12 cellular contexts compared by ENCODE assay signal in genomic region chr14:102893452-102893851, GRCh38. TPM values are rescaled to one million over a fixed set of nuclear protein-coding genes. Genes with fewer than 3 reads are reported as not detected.
A peak's percentile ranks its signal among the peaks of the same experiment; 100 is the strongest.
DNase-seq lines count a peak whose midpoint lies in the region; ATAC-seq and TF ChIP-seq lines count a peak whose summit lies in the region.
"Had no signal": no experiment of that assay in that cellular context is flagged by ENCODE, and none has a peak within 500 bp of the region (broad histone marks: within the 10 kb centered on the region; RNA-seq: fewer than 3 reads in every experiment).

No MANE protein-coding gene starts in this region.

- in situ Hi-C loops in GM13977 (cut with MboI; ENCODE audit: low pct_unique_long_range_greater_than_20kb, low sequenced_read_pairs, unreplicated experiment) = no loop called here

- ATAC-seq in Right ventricle myocardium superior (ENCODE audit: poor library complexity) (peak; percentile 57), GM18519 (IDR thresholded peaks at IDR 0.05; ENCODE audit: low FRiP score, unreplicated experiment) (no peak)

- H3K4ac ChIP-seq in mesenchymal stem cell (ENCODE audit: low read depth in 1 of 2, low read length in 2 of 2) = no peak overlapping the region

- DNase-seq in Right ventricle myocardium superior (no peak), cardiac septum (ENCODE audit: low spot score) (no peak), fibroblast of gingiva (ENCODE audit: low read depth) (peak; percentile 97), mesenchymal stem cell (peak; percentile 97), kidney glomerular epithelial cell (lab: John Stamatoyannopoulos, UW) (no peak), GM13977 (ENCODE audit: low spot score) (no peak)
- DNase-seq in activated T-helper 1 cell treated with anti-CD3 and anti-CD28 coated beads, Interleukin-12 subunit alpha, Interleukin-12 subunit beta, Interleukin-2, Interleukin-4 antibody, amounts not matched to agents 30 ng/mL and 10 ng/mL and 1 ng/mL, durations not matched to agents 14 hours and 24 hours and 36 hours (ENCODE audit: low spot score) = no peak
- DNase-seq: activated gamma-delta T cell; stimulated activated CD4-positive, alpha-beta T cell treated with anti-CD3 and anti-CD28 coated beads, Interleukin-2, amount 100 ng/mL, for 48 hours had no signal

- no peak overlapping the region for H3K4me2 ChIP-seq in mesenchymal stem cell (ENCODE audit: low read length, poor library complexity, severe bottlenecking)

- peaks cover 8% of the 10 kb centered on the region for H3K4me1 Mint-ChIP-seq in activated T-helper 1 cell treated with anti-CD3 and anti-CD28 coated beads, Interleukin-12 subunit alpha, Interleukin-12 subunit beta, Interleukin-2, Interleukin-4 antibody, amounts not matched to agents 30 ng/mL and 10 ng/mL and 1 ng/mL, durations not matched to agents 14 hours and 24 hours and 36 hours (ENCODE audit: low read depth)

- no peak overlapping the region for H2BK120ac ChIP-seq in mesenchymal stem cell (ENCODE audit: low read depth, low read length)

- no peak overlapping the region for H3K4me3 ChIP-seq in mesenchymal stem cell (ENCODE audit: insufficient read depth in 1 of 2, low read depth in 1 of 2, low read length in 2 of 2)
- H3K4me3 ChIP-seq: vagina had no signal

- no peak overlapping the region for H4K91ac ChIP-seq in mesenchymal stem cell (ENCODE audit: low read length)

- H3K4me1 ChIP-seq in mesenchymal stem cell (ENCODE audit: control insufficient read depth, insufficient read depth, low read depth, low read length) = peaks cover 2% of the 10 kb centered on the region
- H3K4me1 ChIP-seq: vagina had no signal

- no peak overlapping the region for H2AK5ac ChIP-seq in mesenchymal stem cell (ENCODE audit: low read length, severe bottlenecking)

- H3K9me3 Mint-ChIP-seq in activated T-helper 1 cell treated with anti-CD3 and anti-CD28 coated beads, Interleukin-12 subunit alpha, Interleukin-12 subunit beta, Interleukin-2, Interleukin-4 antibody, amounts not matched to agents 30 ng/mL and 10 ng/mL and 1 ng/mL, durations not matched to agents 14 hours and 24 hours and 36 hours = no peaks in the 10 kb centered on the region

- no peak overlapping the region for H3K27ac ChIP-seq in mesenchymal stem cell (ENCODE audit: low read length, poor library complexity, severe bottlenecking)
- H3K27ac ChIP-seq: vagina, VCaP had no signal

- no peak overlapping the region for H3K27ac Mint-ChIP-seq in activated T-helper 1 cell treated with anti-CD3 and anti-CD28 coated beads, Interleukin-12 subunit alpha, Interleukin-12 subunit beta, Interleukin-2, Interleukin-4 antibody, amounts not matched to agents 30 ng/mL and 10 ng/mL and 1 ng/mL, durations not matched to agents 14 hours and 24 hours and 36 hours

- no peak overlapping the region for H3K23ac ChIP-seq in mesenchymal stem cell (ENCODE audit: low read length in 2 of 2)

- H2BK15ac ChIP-seq in mesenchymal stem cell (ENCODE audit: low read depth, poor library complexity, severe bottlenecking) = no peak overlapping the region

- no peak overlapping the region for H3K4me3 Mint-ChIP-seq in activated T-helper 1 cell treated with anti-CD3 and anti-CD28 coated beads, Interleukin-12 subunit alpha, Interleukin-12 subunit beta, Interleukin-2, Interleukin-4 antibody, amounts not matched to agents 30 ng/mL and 10 ng/mL and 1 ng/mL, durations not matched to agents 14 hours and 24 hours and 36 hours

- no peak overlapping the region for H4K8ac ChIP-seq in mesenchymal stem cell (ENCODE audit: low read length)

- H2BK5ac ChIP-seq in mesenchymal stem cell (ENCODE audit: low read depth, low read length, poor library complexity, severe bottlenecking) = no peak overlapping the region

- no peaks in the 10 kb centered on the region for H3K9me3 ChIP-seq in mesenchymal stem cell (ENCODE audit: control insufficient read depth, low read length)
- H3K9me3 ChIP-seq: vagina had no signal

- peak overlapping the region; percentile 21 for H3K9ac ChIP-seq in mesenchymal stem cell (ENCODE audit: low read length)

- intact Hi-C loops in Right ventricle myocardium superior (cut with DNase I) = no loop called here
- intact Hi-C loops in cardiac septum (cut with DNase I) = no loop called here
- intact Hi-C loops in activated T-helper 1 cell treated with anti-CD3 and anti-CD28 coated beads, Interleukin-12 subunit alpha, Interleukin-12 subunit beta, Interleukin-2, Interleukin-4 antibody, amounts not matched to agents 30 ng/mL and 10 ng/mL and 1 ng/mL, durations not matched to agents 14 hours and 24 hours and 36 hours (cut with micrococcal nuclease) = loop anchor here (1.0 kb wide), 1 partner anchor 62 kb away; no protein-coding TSS in a partner anchor

- H3K36me3 Mint-ChIP-seq in activated T-helper 1 cell treated with anti-CD3 and anti-CD28 coated beads, Interleukin-12 subunit alpha, Interleukin-12 subunit beta, Interleukin-2, Interleukin-4 antibody, amounts not matched to agents 30 ng/mL and 10 ng/mL and 1 ng/mL, durations not matched to agents 14 hours and 24 hours and 36 hours (ENCODE audit: low read depth) = peaks cover 42% of the 10 kb centered on the region

- TF ChIP-seq CTCF in GM13977 (IDR thresholded peaks at IDR 0.05; ENCODE audit: extremely low read depth, insufficient read depth, missing control alignments) = no peak

- H2BK12ac ChIP-seq in mesenchymal stem cell (ENCODE audit: low read length in 2 of 2) = no peak overlapping the region

- H3K36me3 ChIP-seq in mesenchymal stem cell (ENCODE audit: control insufficient read depth in 1 of 2, insufficient read depth in 2 of 2, low read depth in 1 of 2, low read length in 2 of 2) = peaks cover 27 to 47% of the 10 kb centered on the region in 2 experiments
- H3K36me3 ChIP-seq: vagina had no signal

- H3K18ac ChIP-seq in mesenchymal stem cell (ENCODE audit: low read depth in 1 of 2, low read length in 2 of 2) = no peak overlapping the region

- WGBS in mesenchymal stem cell = 44% methylated on average over 9 of the region's 9 CpGs

- H3K14ac ChIP-seq in mesenchymal stem cell (ENCODE audit: low read length in 2 of 2) = no peak overlapping the region

- H3K79me1 ChIP-seq in mesenchymal stem cell (replicated peaks; ENCODE audit: low read length, poor library complexity, severe bottlenecking) = no peaks in the 10 kb centered on the region

- no peaks in the 10 kb centered on the region for H3K27me3 Mint-ChIP-seq in activated T-helper 1 cell treated with anti-CD3 and anti-CD28 coated beads, Interleukin-12 subunit alpha, Interleukin-12 subunit beta, Interleukin-2, Interleukin-4 antibody, amounts not matched to agents 30 ng/mL and 10 ng/mL and 1 ng/mL, durations not matched to agents 14 hours and 24 hours and 36 hours (ENCODE audit: insufficient read depth)

- no peak overlapping the region for H2AFZ ChIP-seq in mesenchymal stem cell (ENCODE audit: low read depth, low read length)

- no peaks in the 10 kb centered on the region for H3K27me3 ChIP-seq in mesenchymal stem cell (ENCODE audit: control insufficient read depth in 1 of 2, insufficient read depth in 1 of 2, low read length in 2 of 2)
- H3K27me3 ChIP-seq: vagina had no signal

RNA-seq across cellular contexts. Expression of gene AMN, which starts 29.0 kb away (rescaled TPM):
- total RNA-seq in Right ventricle myocardium superior = not detected
- not detected for total RNA-seq in cardiac septum
- polyA plus RNA-seq in mesenchymal stem cell (2013, experiment 1 of 2) = 0.14 TPM
- polyA plus RNA-seq in mesenchymal stem cell (2013, experiment 2 of 2) = 0.12 TPM
- 0.44 and 0.69 TPM in 2 replicates for total RNA-seq in activated T-helper 1 cell treated with anti-CD3 and anti-CD28 coated beads, Interleukin-12 subunit alpha, Interleukin-12 subunit beta, Interleukin-2, Interleukin-4 antibody, amounts not matched to agents 30 ng/mL and 10 ng/mL and 1 ng/mL, durations not matched to agents 14 hours and 24 hours and 36 hours

Comparison
In these comparisons a context has a peak if more than half of its experiments do, and no peak if none do; other contexts are left out.
1. DNase-seq: peak in fibroblast of gingiva (single experiment) and mesenchymal stem cell (single experiment); none in Right ventricle myocardium superior (single experiment), cardiac septum (single experiment), kidney glomerular epithelial cell (single experiment), activated T-helper 1 cell treated with anti-CD3 and anti-CD28 coated beads, Interleukin-12 subunit alpha, Interleukin-12 subunit beta, Interleukin-2, Interleukin-4 antibody, amounts not matched to agents 30 ng/mL and 10 ng/mL and 1 ng/mL, durations not matched to agents 14 hours and 24 hours and 36 hours (single experiment) and GM13977 (single experiment).